ENCODE assay signal across 16 cellular contexts in genomic region chr14:95058491-95058890, GRCh38.
DNase-seq lines count a peak whose midpoint lies in the region; ATAC-seq and TF ChIP-seq lines count a peak whose summit lies in the region.
"Had no signal": no experiment of that assay in that cellular context is flagged by ENCODE, and none has a peak within 500 bp of the region (broad histone marks: within the 10 kb centered on the region; RNA-seq: fewer than 3 reads in every experiment).

No MANE protein-coding gene starts in this region.

- no peak overlapping the region for H3K4me3 ChIP-seq in SJCRH30

- TF ChIP-seq POLR2A in erythroblast (IDR thresholded peaks at IDR 0.05; ENCODE audit: low read length) = no peak

- H3K9me3 Mint-ChIP-seq in stimulated activated naive CD8-positive, alpha-beta T cell treated with anti-CD3 and anti-CD28 coated beads, Interleukin-15, amount 100 ng/mL, for 72 hours = no peaks in the 10 kb centered on the region
- H3K9me3 Mint-ChIP-seq in activated CD8-positive, alpha-beta T cell treated with anti-CD3 and anti-CD28 coated beads, Interleukin-2, amount 10 ng/mL, durations not matched to agents 7 days and 5 days (ENCODE audit: insufficient read depth) = no peaks in the 10 kb centered on the region
- H3K9me3 Mint-ChIP-seq: CD4-positive, alpha-beta T cell; H9 had no signal

- peak; percentile 30 for DNase-seq in NCI-H2171 treated with DMSO at 0.1 percent for 48 hours (lab: John Stamatoyannopoulos, UW)
- no peak for DNase-seq in NCI-H2171 (lab: John Stamatoyannopoulos, UW)
- no peak for DNase-seq in stimulated activated naive CD8-positive, alpha-beta T cell treated with anti-CD3 and anti-CD28 coated beads, Interleukin-15, amount 100 ng/mL, for 72 hours
- no peak for DNase-seq in stimulated activated naive CD8-positive, alpha-beta T cell treated with anti-CD3 and anti-CD28 coated beads, Interleukin-15, Interleukin-2, amounts not matched to agents 100 U/mL and 50 U/mL, for 24 hours
- no peak for DNase-seq in activated CD8-positive, alpha-beta T cell treated with anti-CD3 and anti-CD28 coated beads, Interleukin-2, amount 10 ng/mL, durations not matched to agents 7 days and 5 days
- DNase-seq in SJCRH30 = no peak
- DNase-seq in activated CD4-positive, alpha-beta T cell treated with anti-CD3 and anti-CD28 coated beads for 1 hour = no peak
- DNase-seq in erythroblast (lab: John Stamatoyannopoulos, UW) = no peak
- DNase-seq: BE2C; CD4-positive, alpha-beta T cell; H9; NCI-H2029; NCI-H510A; NK-92 treated with Interleukin-12 subunit alpha and Interleukin-12 subunit beta, amount 100 ng/mL, for 24 hours; SHP77 had no signal

- no peaks in the 10 kb centered on the region for H3K27me3 Mint-ChIP-seq in stimulated activated naive CD8-positive, alpha-beta T cell treated with anti-CD3 and anti-CD28 coated beads, Interleukin-15, amount 100 ng/mL, for 72 hours
- H3K27me3 Mint-ChIP-seq in activated CD8-positive, alpha-beta T cell treated with anti-CD3 and anti-CD28 coated beads, Interleukin-2, amount 10 ng/mL, durations not matched to agents 7 days and 5 days (ENCODE audit: low read depth) = no peaks in the 10 kb centered on the region
- H3K27me3 Mint-ChIP-seq: CD4-positive, alpha-beta T cell had no signal

- H3K4me3 Mint-ChIP-seq in stimulated activated naive CD8-positive, alpha-beta T cell treated with anti-CD3 and anti-CD28 coated beads, Interleukin-15, amount 100 ng/mL, for 72 hours = peak overlapping the region in 1 of 2 donors; percentile 74
- peak overlapping the region; percentile 46 for H3K4me3 Mint-ChIP-seq in activated CD8-positive, alpha-beta T cell treated with anti-CD3 and anti-CD28 coated beads, Interleukin-2, amount 10 ng/mL, durations not matched to agents 7 days and 5 days
- H3K4me3 Mint-ChIP-seq: CD4-positive, alpha-beta T cell; H9 had no signal

- H3K4me1 ChIP-seq in SJCRH30 = no peaks in the 10 kb centered on the region; the same call in 1 of the 2 replicates
- H3K4me1 ChIP-seq: BE2C had no signal

- CTCF ChIA-PET in activated CD8-positive, alpha-beta T cell treated with anti-CD3 and anti-CD28 coated beads, Interleukin-2, amount 10 ng/mL, durations not matched to agents 7 days and 5 days (lab: Charles Lee) = no interaction called here

- H3K36me3 Mint-ChIP-seq in activated CD8-positive, alpha-beta T cell treated with anti-CD3 and anti-CD28 coated beads, Interleukin-2, amount 10 ng/mL, durations not matched to agents 7 days and 5 days (ENCODE audit: low read depth) = no peaks in the 10 kb centered on the region

- peaks cover 20% of the 10 kb centered on the region for H3K4me1 Mint-ChIP-seq in stimulated activated naive CD8-positive, alpha-beta T cell treated with anti-CD3 and anti-CD28 coated beads, Interleukin-15, amount 100 ng/mL, for 72 hours
- H3K4me1 Mint-ChIP-seq in activated CD8-positive, alpha-beta T cell treated with anti-CD3 and anti-CD28 coated beads, Interleukin-2, amount 10 ng/mL, durations not matched to agents 7 days and 5 days (ENCODE audit: low read depth) = peaks cover 23% of the 10 kb centered on the region

- no peaks in the 10 kb centered on the region for H3K27me3 ChIP-seq in SJCRH30
- H3K27me3 ChIP-seq: BE2C had no signal

- peak overlapping the region; percentile 24 to 95 for H3K27ac Mint-ChIP-seq in stimulated activated naive CD8-positive, alpha-beta T cell treated with anti-CD3 and anti-CD28 coated beads, Interleukin-15, amount 100 ng/mL, for 72 hours
- peak overlapping the region; percentile 84 for H3K27ac Mint-ChIP-seq in activated CD8-positive, alpha-beta T cell treated with anti-CD3 and anti-CD28 coated beads, Interleukin-2, amount 10 ng/mL, durations not matched to agents 7 days and 5 days
- H3K27ac Mint-ChIP-seq: CD4-positive, alpha-beta T cell; H9 had no signal

- no peaks in the 10 kb centered on the region for H3K36me3 ChIP-seq in SJCRH30
- H3K36me3 ChIP-seq: BE2C had no signal

- POLR2A ChIA-PET in activated CD8-positive, alpha-beta T cell treated with anti-CD3 and anti-CD28 coated beads, Interleukin-2, amount 10 ng/mL, durations not matched to agents 7 days and 5 days (lab: Charles Lee) = no interaction called here

- H3K9me3 ChIP-seq in SJCRH30 (replicated peaks) = no peaks in the 10 kb centered on the region
- H3K9me3 ChIP-seq: BE2C had no signal

- no peak for ATAC-seq in stimulated activated naive CD8-positive, alpha-beta T cell treated with anti-CD3 and anti-CD28 coated beads, Interleukin-15, amount 100 ng/mL, for 72 hours
- ATAC-seq in stimulated activated naive CD8-positive, alpha-beta T cell treated with anti-CD3 and anti-CD28 coated beads, Interleukin-15, Interleukin-2, amounts not matched to agents 100 U/mL and 50 U/mL, for 24 hours = no peak
- ATAC-seq in activated CD8-positive, alpha-beta T cell treated with anti-CD3 and anti-CD28 coated beads, Interleukin-2, amount 10 ng/mL, durations not matched to agents 7 days and 5 days = no peak

- no peak overlapping the region for H3K27ac ChIP-seq in SJCRH30
- H3K27ac ChIP-seq: 22Rv1 had no signal
